ENCODE assay signal across 1 cellular context in genomic region chr2:150983498-150983897, GRCh38.
TF ChIP-seq lines count a peak whose summit lies in the region.

No MANE protein-coding gene starts in this region.

TF ChIP-seq in K562, 482 proteins besides CTCF, POLR2A, EP300 and RAD21 (continued from another document):
- no peak for TF ChIP-seq ZFX (CRISPR knock-in tag; IDR thresholded peaks at IDR 0.05)
